In the genomic region with DNA sequence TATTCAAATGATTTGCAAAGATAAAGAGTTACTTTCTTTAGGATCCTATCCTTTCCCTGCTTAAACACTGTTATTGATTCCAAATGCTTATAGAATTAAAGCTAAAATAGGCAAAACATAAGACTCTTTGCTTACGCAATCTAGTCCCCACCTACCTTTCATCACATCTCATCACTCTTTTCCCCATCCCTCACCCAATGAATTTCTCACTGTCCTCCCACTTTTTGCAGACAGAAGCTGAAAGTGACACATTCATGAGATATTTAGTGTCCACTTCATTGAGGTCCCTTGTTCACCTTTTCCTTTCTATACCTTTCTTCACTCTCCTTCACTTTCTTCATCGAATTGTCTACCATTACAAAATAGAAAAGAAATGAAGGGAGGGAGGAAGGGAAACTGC, we compare ENCODE assay signal across 9 cellular contexts. TPM values are rescaled to one million over a fixed set of nuclear protein-coding genes. Genes with fewer than 3 reads are reported as not detected.
A peak's percentile ranks its signal among the peaks of the same experiment; 100 is the strongest.
DNase-seq lines count a peak whose midpoint lies in the region; FAIRE-seq and TF ChIP-seq lines count a peak whose summit lies in the region.
"Had no signal": no experiment of that assay in that cellular context is flagged by ENCODE, and none has a peak within 500 bp of the region (broad histone marks: within the 10 kb centered on the region; RNA-seq: fewer than 3 reads in every experiment).

No MANE protein-coding gene starts in this region.

- FAIRE-seq in GM12892 (lab: Jason Lieb, UNC): no peak
- FAIRE-seq: TTC549 had no signal

- no peaks in the 10 kb centered on the region for H3K36me3 Mint-ChIP-seq in activated T-helper 2 cell treated with anti-CD3 and anti-CD28 coated beads, Interferon-gamma antibody, Interleukin-2, Interleukin-4, amounts not matched to agents 10 μg/mL and 5 μg/mL and 100 μg/mL, durations not matched to agents 14 hours and 24 hours and 36 hours (ENCODE audit: low read depth)

- H3K4me1 Mint-ChIP-seq in activated T-helper 2 cell treated with anti-CD3 and anti-CD28 coated beads, Interferon-gamma antibody, Interleukin-2, Interleukin-4, amounts not matched to agents 10 μg/mL and 5 μg/mL and 100 μg/mL, durations not matched to agents 14 hours and 24 hours and 36 hours (ENCODE audit: low read depth): peaks cover 8% of the 10 kb centered on the region

- peaks cover 22% of the 10 kb centered on the region for H3K27me3 Mint-ChIP-seq in activated T-helper 2 cell treated with anti-CD3 and anti-CD28 coated beads, Interferon-gamma antibody, Interleukin-2, Interleukin-4, amounts not matched to agents 10 μg/mL and 5 μg/mL and 100 μg/mL, durations not matched to agents 14 hours and 24 hours and 36 hours (ENCODE audit: low read depth)

- H3K36me3 ChIP-seq in H7 (replicated peaks; ENCODE audit: control insufficient read depth, insufficient read depth, low read length) (no peaks in the 10 kb centered on the region), vagina (no peaks in the 10 kb centered on the region)

- no peaks in the 10 kb centered on the region for H3K4me1 ChIP-seq in vagina

- no peaks in the 10 kb centered on the region for H3K9me3 ChIP-seq in vagina

- no peak overlapping the region for H3K27ac ChIP-seq in vagina

- H3K4me3 ChIP-seq in AG10803 (ENCODE audit: low read length) (peak overlapping the region; percentile 71), H7 (ENCODE audit: insufficient read depth, low read depth, low read length) (peak overlapping the region; percentile 78), vagina (peak overlapping the region in 1 of 2 donors; percentile 53)

- no peak overlapping the region for H3K27ac Mint-ChIP-seq in activated T-helper 2 cell treated with anti-CD3 and anti-CD28 coated beads, Interferon-gamma antibody, Interleukin-2, Interleukin-4, amounts not matched to agents 10 μg/mL and 5 μg/mL and 100 μg/mL, durations not matched to agents 14 hours and 24 hours and 36 hours

- H3K4me3 Mint-ChIP-seq in activated T-helper 2 cell treated with anti-CD3 and anti-CD28 coated beads, Interferon-gamma antibody, Interleukin-2, Interleukin-4, amounts not matched to agents 10 μg/mL and 5 μg/mL and 100 μg/mL, durations not matched to agents 14 hours and 24 hours and 36 hours (ENCODE audit: low read depth): peak overlapping the region; percentile 33

- DNase-seq in AG10803 (ENCODE audit: low read depth) (no peak), H7 (no peak), medulla oblongata (ENCODE audit: extremely low spot score) (peak; percentile 4), NOMO-1 (lab: John Stamatoyannopoulos, UW; ENCODE audit: unreplicated experiment in 2 of 2) (no peak), GM12892 (ENCODE audit: insufficient read length) (no peak), KG1 (lab: John Stamatoyannopoulos, UW) (no peak), vagina (ENCODE audit: extremely low spot score in 2 of 2) (no peak)
- DNase-seq in activated T-helper 2 cell treated with anti-CD3 and anti-CD28 coated beads, Interferon-gamma antibody, Interleukin-2, Interleukin-4, amounts not matched to agents 10 μg/mL and 5 μg/mL and 100 μg/mL, durations not matched to agents 14 hours and 24 hours and 36 hours (ENCODE audit: low spot score): no peak

- intact Hi-C loops in activated T-helper 2 cell treated with anti-CD3 and anti-CD28 coated beads, Interferon-gamma antibody, Interleukin-2, Interleukin-4, amounts not matched to agents 10 μg/mL and 5 μg/mL and 100 μg/mL, durations not matched to agents 14 hours and 24 hours and 36 hours (cut with micrococcal nuclease): no loop called here
- intact Hi-C loops in vagina (cut with DNase I): no loop called here

- no peak for TF ChIP-seq POLR2A in GM12892 (IDR thresholded peaks at IDR 0.05; ENCODE audit: low read depth, low read length)
- no peak for TF ChIP-seq POLR2A in vagina (IDR thresholded peaks at IDR 0.05)

- H3K27me3 ChIP-seq in H7 (ENCODE audit: control insufficient read depth, insufficient read depth, low read length) (no peaks in the 10 kb centered on the region), vagina (no peaks in the 10 kb centered on the region)

- no peaks in the 10 kb centered on the region for H3K9me3 Mint-ChIP-seq in activated T-helper 2 cell treated with anti-CD3 and anti-CD28 coated beads, Interferon-gamma antibody, Interleukin-2, Interleukin-4, amounts not matched to agents 10 μg/mL and 5 μg/mL and 100 μg/mL, durations not matched to agents 14 hours and 24 hours and 36 hours

- TF ChIP-seq CTCF in AG10803 (conservative IDR thresholded peaks at IDR 0.05; ENCODE audit: low read length) (no peak), vagina (IDR thresholded peaks at IDR 0.05) (no peak)

RNA-seq across cellular contexts. Expression of a gene that starts 0.4 kb away (rescaled TPM):
- total RNA-seq in H7 (2014; rRNA removed; shearing (Covaris generic)): 0.03 and 0.11 TPM in 2 replicates
- not detected in 2 replicates for total RNA-seq in activated T-helper 2 cell treated with anti-CD3 and anti-CD28 coated beads, Interferon-gamma antibody, Interleukin-2, Interleukin-4, amounts not matched to agents 10 μg/mL and 5 μg/mL and 100 μg/mL, durations not matched to agents 14 hours and 24 hours and 36 hours
- 0.08 TPM for polyA plus RNA-seq in GM12892 (2012; ENCODE audit: missing spikeins)
- total RNA-seq in vagina: not detected

RNA-seq across cellular contexts. Expression of a gene that starts 0.6 kb away (rescaled TPM):
- total RNA-seq in H7 (2014; rRNA removed; shearing (Covaris generic)): 8.2 and 17.1 TPM in 2 replicates
- total RNA-seq in activated T-helper 2 cell treated with anti-CD3 and anti-CD28 coated beads, Interferon-gamma antibody, Interleukin-2, Interleukin-4, amounts not matched to agents 10 μg/mL and 5 μg/mL and 100 μg/mL, durations not matched to agents 14 hours and 24 hours and 36 hours: 0.46 and 0.48 TPM in 2 replicates
- 8.1 TPM for polyA plus RNA-seq in GM12892 (2012; ENCODE audit: missing spikeins)
- total RNA-seq in vagina: 2.2 TPM
